In genomic region chr10:111087331-111087756, GRCh38 we compare ENCODE assay signal across 1 cellular context.
TF ChIP-seq lines count a peak whose summit lies in the region.

No MANE protein-coding gene starts in this region.

TF ChIP-seq in K562, 482 proteins besides CTCF, POLR2A, EP300 and RAD21 (continued from another document and continues in another):
- TF ChIP-seq U2AF1 (optimal IDR thresholded peaks at IDR 0.05; ENCODE audit: low read depth, low read length), result no peak
- peak; percentile 39; the same call in 1 of the 2 replicates for TF ChIP-seq GATA2 (CRISPR knock-in tag; IDR thresholded peaks at IDR 0.05)
- no peak for TF ChIP-seq RFX1 (IDR thresholded peaks at IDR 0.05)
- no peak for TF ChIP-seq TFAP4 (CRISPR knock-in tag; IDR thresholded peaks at IDR 0.05; ENCODE audit: borderline replicate concordance)
- no peak for TF ChIP-seq ZNF354B (CRISPR knock-in tag; IDR thresholded peaks at IDR 0.05)
- TF ChIP-seq ZBTB11 (CRISPR knock-in tag; IDR thresholded peaks at IDR 0.05), result peak in 1 of 3 experiments; percentile 54; a peak in 2 of 6 replicates
- TF ChIP-seq ZNF12 (CRISPR knock-in tag; IDR thresholded peaks at IDR 0.05), result no peak
- no peak for TF ChIP-seq CREBBP (IDR thresholded peaks at IDR 0.05; ENCODE audit: low read depth, low read length)
- TF ChIP-seq KHSRP (IDR thresholded peaks at IDR 0.05), result no peak
- no peak for TF ChIP-seq ZNF3 (CRISPR knock-in tag; IDR thresholded peaks at IDR 0.05)
- TF ChIP-seq MAFG (tag; conservative IDR thresholded peaks at IDR 0.05), result no peak
- no peak for TF ChIP-seq ZNF140 (CRISPR knock-in tag; IDR thresholded peaks at IDR 0.05)
- TF ChIP-seq EP400 (IDR thresholded peaks at IDR 0.05), result no peak
- TF ChIP-seq GTF3C2 (IDR thresholded peaks at IDR 0.05; ENCODE audit: borderline replicate concordance, extremely low read depth, insufficient read length), result no peak
- TF ChIP-seq ZNF398 (CRISPR knock-in tag; IDR thresholded peaks at IDR 0.05), result no peak
- no peak for TF ChIP-seq KLF10 (CRISPR knock-in tag; IDR thresholded peaks at IDR 0.05)
- TF ChIP-seq MAZ (CRISPR knock-in tag; conservative IDR thresholded peaks at IDR 0.05 in 1 of 2, IDR thresholded peaks at IDR 0.05 in 1 of 2), result no peak
- TF ChIP-seq ATF3 (IDR thresholded peaks at IDR 0.05), result no peak
- no peak for TF ChIP-seq ATF3 (CRISPR knock-in tag; conservative IDR thresholded peaks at IDR 0.05)
- no peak for TF ChIP-seq GATAD2A (IDR thresholded peaks at IDR 0.05)
- TF ChIP-seq TBL1XR1 (IDR thresholded peaks at IDR 0.05; ENCODE audit: low read length in 2 of 2), result no peak
- no peak for TF ChIP-seq ZSCAN29 (IDR thresholded peaks at IDR 0.05)
- no peak for TF ChIP-seq ATF1 (CRISPR knock-in tag; IDR thresholded peaks at IDR 0.05)
- TF ChIP-seq ATF1 (tag; IDR thresholded peaks at IDR 0.05), result peak; percentile 44
- no peak for TF ChIP-seq THAP7 (CRISPR knock-in tag; IDR thresholded peaks at IDR 0.05)
- TF ChIP-seq CEBPG (CRISPR knock-in tag; IDR thresholded peaks at IDR 0.05), result no peak
- no peak for TF ChIP-seq CEBPG (tag; conservative IDR thresholded peaks at IDR 0.05 in 1 of 2, IDR thresholded peaks at IDR 0.05 in 1 of 2)
- 0 out of 2 replicates have a peak, but pooled peaks have one; percentile 44 for TF ChIP-seq L3MBTL2 (IDR thresholded peaks at IDR 0.05)
- TF ChIP-seq COPS2 (conservative IDR thresholded peaks at IDR 0.05), result no peak
- no peak for TF ChIP-seq SRSF1 (IDR thresholded peaks at IDR 0.05; ENCODE audit: low read depth, low read length)
- no peak for TF ChIP-seq ARID2 (IDR thresholded peaks at IDR 0.05)
- no peak for TF ChIP-seq ZNF589 (CRISPR knock-in tag; IDR thresholded peaks at IDR 0.05; ENCODE audit: low read depth)
- no peak for TF ChIP-seq RBM34 (IDR thresholded peaks at IDR 0.05; ENCODE audit: borderline replicate concordance, insufficient read depth, low read length)
- TF ChIP-seq SP2 (IDR thresholded peaks at IDR 0.05; ENCODE audit: extremely low read depth, low read depth, low read length, poor library complexity, severe bottlenecking), result no peak
- no peak for TF ChIP-seq YBX1 (IDR thresholded peaks at IDR 0.05)
- no peak for TF ChIP-seq ZNF318 (IDR thresholded peaks at IDR 0.05; ENCODE audit: borderline replicate concordance in 1 of 2, low read depth in 1 of 2)
- TF ChIP-seq PRDM10 (IDR thresholded peaks at IDR 0.05; ENCODE audit: partially characterized antibody), result no peak
- no peak for TF ChIP-seq SP1 (CRISPR knock-in tag; IDR thresholded peaks at IDR 0.05)
- TF ChIP-seq ZNF274 (IDR thresholded peaks at IDR 0.05; ENCODE audit: borderline replicate concordance, low read depth, low read length), result no peak
- no peak for TF ChIP-seq ARHGAP35 (IDR thresholded peaks at IDR 0.05; ENCODE audit: partially characterized antibody)
- no peak for TF ChIP-seq HNRNPUL1 (IDR thresholded peaks at IDR 0.05; ENCODE audit: low read length)
- no peak for TF ChIP-seq TARDBP (IDR thresholded peaks at IDR 0.05)
- TF ChIP-seq ZNF23 (CRISPR knock-in tag; IDR thresholded peaks at IDR 0.05), result no peak
